In genomic region chr1:204157942-204158341, GRCh38 we compare ENCODE assay signal across 33 cellular contexts. TPM values are rescaled to one million over a fixed set of nuclear protein-coding genes. Genes with fewer than 3 reads are reported as not detected.
"Had no signal": no experiment of that assay in that cellular context is flagged by ENCODE, and none has a peak within 500 bp of the region (broad histone marks: within the 10 kb centered on the region; RNA-seq: fewer than 3 reads in every experiment).

No MANE protein-coding gene starts in this region.

- H3K4me3 ChIP-seq: body of pancreas, esophagus muscularis mucosa, gastrocnemius medialis, heart left ventricle had no signal

- H3K27me3 ChIP-seq: body of pancreas, foreskin keratinocyte had no signal

- ATAC-seq: activated CD4-positive, alpha-beta T cell treated with anti-CD3 and anti-CD28 coated beads for 36 hours; activated T-cell treated with anti-CD3 and anti-CD28 coated beads, Interleukin-2, amount 50 U/mL, for 72 hours; body of pancreas; effector memory CD8-positive, alpha-beta T cell; foreskin keratinocyte; gastrocnemius medialis; heart left ventricle; T-cell had no signal

- H3K27ac ChIP-seq: body of pancreas, esophagus muscularis mucosa, foreskin keratinocyte, gastrocnemius medialis, heart left ventricle had no signal

- H3K36me3 ChIP-seq: esophagus muscularis mucosa, gastrocnemius medialis, heart left ventricle had no signal

- DNase-seq: activated CD4-positive, alpha-beta memory T cell treated with anti-CD3 and anti-CD28 coated beads, Interleukin-2, amount 10 ng/mL, durations not matched to agents 7 days and 5 days; activated CD4-positive, alpha-beta T cell treated with anti-CD3 and anti-CD28 coated beads for 36 hours; activated CD4-positive, alpha-beta T cell treated with anti-CD3 and anti-CD28 coated beads, Interleukin-2, amount 10 ng/mL, durations not matched to agents 7 days and 5 days; activated CD4-positive, alpha-beta T cell treated with anti-CD3 and anti-CD28 coated beads, Interleukin-2, amount 50 U/mL, for 4 hours; activated CD4-positive, CD25-positive, alpha-beta regulatory T cell; activated CD4-positive, CD25-positive, alpha-beta regulatory T cell treated with anti-CD3 and anti-CD28 coated beads, Interleukin-2, amount 50 U/mL, for 72 hours; activated CD8-positive, alpha-beta memory T cell treated with anti-CD3 and anti-CD28 coated beads, Interleukin-2, amount 50 U/mL, for 48 hours; activated gamma-delta T cell; activated naive CD4-positive, alpha-beta T cell; activated naive CD4-positive, alpha-beta T cell treated with anti-CD3 and anti-CD28 coated beads, Interleukin-2, amount 50 U/mL, for 16 hours; activated naive CD8-positive, alpha-beta T cell treated with anti-CD3 and anti-CD28 coated beads, Interleukin-2, amount 10 ng/mL, durations not matched to agents 7 days and 5 days; activated T-cell treated with anti-CD3 and anti-CD28 coated beads for 4 hours; activated T-cell treated with anti-CD3 and anti-CD28 coated beads, Interleukin-2, amount 50 U/mL, for 24 hours; activated T-cell treated with anti-CD3 and anti-CD28 coated beads, Interleukin-2, amount 50 U/mL, for 72 hours; amygdala; body of pancreas; cortex of kidney; dermis blood vessel endothelial cell; effector CD4-positive, alpha-beta T cell; effector memory CD8-positive, alpha-beta T cell; erythroblast; foreskin keratinocyte; gastrocnemius medialis; glutamatergic neuron; heart left ventricle; SW 1271; T-cell; T1000 had no signal

- H3K9me3 ChIP-seq: body of pancreas, esophagus muscularis mucosa, gastrocnemius medialis, heart left ventricle had no signal

- H3K4me1 ChIP-seq: foreskin keratinocyte had no signal

- H3K27ac Mint-ChIP-seq: activated CD4-positive, alpha-beta memory T cell treated with anti-CD3 and anti-CD28 coated beads, Interleukin-2, amount 10 ng/mL, durations not matched to agents 7 days and 5 days; activated CD4-positive, alpha-beta T cell treated with anti-CD3 and anti-CD28 coated beads for 36 hours; activated CD4-positive, alpha-beta T cell treated with anti-CD3 and anti-CD28 coated beads, Interleukin-2, amount 10 ng/mL, durations not matched to agents 7 days and 5 days; activated naive CD8-positive, alpha-beta T cell treated with anti-CD3 and anti-CD28 coated beads, Interleukin-2, amount 10 ng/mL, durations not matched to agents 7 days and 5 days; activated T-cell treated with anti-CD3 and anti-CD28 coated beads, Interleukin-2, amount 50 U/mL, for 24 hours; activated T-cell treated with anti-CD3 and anti-CD28 coated beads, Interleukin-2, amount 50 U/mL, for 72 hours; effector memory CD8-positive, alpha-beta T cell; T-cell; T-helper 1 cell treated with Interleukin-12 subunit alpha and Interleukin-12 subunit beta and Interleukin-4 antibody, amounts not matched to agents 30 μg/mL and 1 μg/mL, for 36 hours; T-helper 2 cell treated with Interferon-gamma antibody and Interleukin-4, amounts not matched to agents 5 μg/mL and 100 μg/mL, for 36 hours had no signal

- H3K36me3 Mint-ChIP-seq: activated naive CD8-positive, alpha-beta T cell treated with anti-CD3 and anti-CD28 coated beads, Interleukin-2, amount 10 ng/mL, durations not matched to agents 7 days and 5 days; T-cell had no signal

- H3K9me3 Mint-ChIP-seq: activated CD4-positive, alpha-beta memory T cell treated with anti-CD3 and anti-CD28 coated beads, Interleukin-2, amount 10 ng/mL, durations not matched to agents 7 days and 5 days; activated CD4-positive, alpha-beta T cell treated with anti-CD3 and anti-CD28 coated beads, Interleukin-2, amount 10 ng/mL, durations not matched to agents 7 days and 5 days; activated naive CD8-positive, alpha-beta T cell treated with anti-CD3 and anti-CD28 coated beads, Interleukin-2, amount 10 ng/mL, durations not matched to agents 7 days and 5 days; activated T-cell treated with anti-CD3 and anti-CD28 coated beads, Interleukin-2, amount 50 U/mL, for 24 hours; activated T-cell treated with anti-CD3 and anti-CD28 coated beads, Interleukin-2, amount 50 U/mL, for 72 hours; effector memory CD8-positive, alpha-beta T cell; T-cell; T-helper 1 cell treated with Interleukin-12 subunit alpha and Interleukin-12 subunit beta and Interleukin-4 antibody, amounts not matched to agents 30 μg/mL and 1 μg/mL, for 36 hours; T-helper 2 cell treated with Interferon-gamma antibody and Interleukin-4, amounts not matched to agents 5 μg/mL and 100 μg/mL, for 36 hours had no signal

RNA-seq across cellular contexts. Expression of gene REN, which starts 8.2 kb away (rescaled TPM):
- total RNA-seq: activated CD4-positive, alpha-beta memory T cell treated with anti-CD3 and anti-CD28 coated beads, Interleukin-2, amount 10 ng/mL, durations not matched to agents 7 days and 5 days; activated CD4-positive, alpha-beta T cell treated with anti-CD3 and anti-CD28 coated beads for 36 hours; activated CD4-positive, alpha-beta T cell treated with anti-CD3 and anti-CD28 coated beads, Interleukin-2, amount 10 ng/mL, durations not matched to agents 7 days and 5 days; activated naive CD8-positive, alpha-beta T cell treated with anti-CD3 and anti-CD28 coated beads, Interleukin-2, amount 10 ng/mL, durations not matched to agents 7 days and 5 days; activated T-cell treated with anti-CD3 and anti-CD28 coated beads, Interleukin-2, amount 50 U/mL, for 72 hours; aorta; body of pancreas; chondrocyte; dermis blood vessel endothelial cell; esophagus muscularis mucosa; foreskin keratinocyte; heart left ventricle; T-cell had no signal

RNA-seq across cellular contexts. Expression of gene KISS1, which starts 38.3 kb away (rescaled TPM):
- total RNA-seq: activated CD4-positive, alpha-beta memory T cell treated with anti-CD3 and anti-CD28 coated beads, Interleukin-2, amount 10 ng/mL, durations not matched to agents 7 days and 5 days; activated CD4-positive, alpha-beta T cell treated with anti-CD3 and anti-CD28 coated beads for 36 hours; activated CD4-positive, alpha-beta T cell treated with anti-CD3 and anti-CD28 coated beads, Interleukin-2, amount 10 ng/mL, durations not matched to agents 7 days and 5 days; activated naive CD8-positive, alpha-beta T cell treated with anti-CD3 and anti-CD28 coated beads, Interleukin-2, amount 10 ng/mL, durations not matched to agents 7 days and 5 days; activated T-cell treated with anti-CD3 and anti-CD28 coated beads, Interleukin-2, amount 50 U/mL, for 72 hours; aorta; body of pancreas; dermis blood vessel endothelial cell; esophagus muscularis mucosa; foreskin keratinocyte; gastrocnemius medialis; heart left ventricle; T-cell had no signal

RNA-seq across cellular contexts. Expression of gene GOLT1A, which starts 55.8 kb away (rescaled TPM):
- total RNA-seq: activated CD4-positive, alpha-beta memory T cell treated with anti-CD3 and anti-CD28 coated beads, Interleukin-2, amount 10 ng/mL, durations not matched to agents 7 days and 5 days; activated CD4-positive, alpha-beta T cell treated with anti-CD3 and anti-CD28 coated beads, Interleukin-2, amount 10 ng/mL, durations not matched to agents 7 days and 5 days; activated naive CD8-positive, alpha-beta T cell treated with anti-CD3 and anti-CD28 coated beads, Interleukin-2, amount 10 ng/mL, durations not matched to agents 7 days and 5 days; aorta; chondrocyte; dermis blood vessel endothelial cell had no signal
